26 cellular contexts compared by ENCODE assay signal in the genomic region with DNA sequence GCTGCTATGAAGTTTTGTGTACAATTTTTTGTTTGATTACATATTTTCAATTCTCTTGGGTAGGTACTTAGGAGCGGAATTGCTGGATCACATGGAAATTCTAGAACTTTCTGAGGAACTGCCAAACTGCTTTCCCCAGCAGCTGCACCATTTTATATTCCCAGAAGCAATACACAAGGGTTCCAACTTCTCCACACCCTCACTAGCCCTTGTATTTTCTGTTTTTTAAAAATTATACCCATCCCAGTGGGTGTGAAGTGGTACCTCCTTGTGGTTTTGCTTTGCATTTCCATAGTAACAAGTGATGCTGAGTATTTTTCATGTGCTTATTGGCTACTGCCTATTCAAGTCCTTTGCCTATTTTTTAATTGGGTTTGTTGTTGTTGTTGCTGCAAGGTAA. TPM values are rescaled to one million over a fixed set of nuclear protein-coding genes. Genes with fewer than 3 reads are reported as not detected.
DNase-seq lines count a peak whose midpoint lies in the region; ATAC-seq and TF ChIP-seq lines count a peak whose summit lies in the region.
"Had no signal": no experiment of that assay in that cellular context is flagged by ENCODE, and none has a peak within 500 bp of the region (broad histone marks: within the 10 kb centered on the region; RNA-seq: fewer than 3 reads in every experiment).

No MANE protein-coding gene starts in this region.

- POLR2A ChIA-PET in activated CD4-positive, alpha-beta T cell treated with anti-CD3 and anti-CD28 coated beads, Interleukin-2, amount 10 ng/mL, durations not matched to agents 7 days and 5 days (lab: Charles Lee) = no interaction called here

- H3K4me3 Mint-ChIP-seq in naive B cell = no peak overlapping the region
- H3K4me3 Mint-ChIP-seq in activated CD4-positive, alpha-beta T cell treated with anti-CD3 and anti-CD28 coated beads, Interleukin-2, amount 10 ng/mL, durations not matched to agents 7 days and 5 days = no peak overlapping the region
- H3K4me3 Mint-ChIP-seq: CD4-positive, CD25-positive, alpha-beta regulatory T cell; HFFc6; immature natural killer cell had no signal

- no peak for ATAC-seq in naive B cell (ENCODE audit: low read depth in 2 of 2)
- ATAC-seq: activated naive CD4-positive, alpha-beta T cell treated with anti-CD3 and anti-CD28 coated beads, Interleukin-2, amount 50 U/mL, for 72 hours; body of pancreas; right cardiac atrium had no signal

- in situ Hi-C loops in G401 (cut with HindIII; ENCODE audit: low sequenced_read_pairs) = no loop called here

- H3K9me3 Mint-ChIP-seq in naive B cell = peaks cover 4 to 26% (median 9%) of the 10 kb centered on the region in 7 donors
- H3K9me3 Mint-ChIP-seq in activated CD4-positive, alpha-beta T cell treated with anti-CD3 and anti-CD28 coated beads, Interleukin-2, amount 10 ng/mL, durations not matched to agents 7 days and 5 days = peaks cover 5% of the 10 kb centered on the region
- H3K9me3 Mint-ChIP-seq: immature natural killer cell had no signal

- H3K4me3 ChIP-seq in choroid plexus epithelial cell (ENCODE audit: low read depth, low read length) = no peak overlapping the region
- H3K4me3 ChIP-seq: body of pancreas, upper lobe of left lung had no signal

- H3K4me1 Mint-ChIP-seq in naive B cell = no peaks in the 10 kb centered on the region
- no peaks in the 10 kb centered on the region for H3K4me1 Mint-ChIP-seq in activated CD4-positive, alpha-beta T cell treated with anti-CD3 and anti-CD28 coated beads, Interleukin-2, amount 10 ng/mL, durations not matched to agents 7 days and 5 days
- H3K4me1 Mint-ChIP-seq: immature natural killer cell had no signal

- CTCF ChIA-PET in activated CD4-positive, alpha-beta T cell treated with anti-CD3 and anti-CD28 coated beads, Interleukin-2, amount 10 ng/mL, durations not matched to agents 7 days and 5 days (lab: Charles Lee) = no interaction called here

- DNase-seq in SIG-M5 treated with dmso at 0.1 percent for 504 hours (lab: John Stamatoyannopoulos, UW; ENCODE audit: unreplicated experiment) (peak; percentile 93), SIG-M5 (lab: John Stamatoyannopoulos, UW) (no peak), NCI-H526 treated with DMSO at 0.1 percent for 48 hours (lab: John Stamatoyannopoulos, UW) (peak; percentile 9), choroid plexus epithelial cell (ENCODE audit: low read depth) (peak; percentile 38), naive B cell (peak; percentile 2), GM03348 (ENCODE audit: low spot score) (no peak), G401 (ENCODE audit: low spot score) (no peak)
- DNase-seq in activated CD4-positive, alpha-beta T cell treated with anti-CD3 and anti-CD28 coated beads, Interleukin-2, amount 10 ng/mL, durations not matched to agents 7 days and 5 days = no peak
- DNase-seq: activated CD4-positive, CD25-positive, alpha-beta regulatory T cell; activated CD8-positive, alpha-beta memory T cell treated with anti-CD3 and anti-CD28 coated beads for 24 hours; body of pancreas; head of caudate nucleus; HFFc6; NCI-H187; NCI-H345; NK-92 treated with Interleukin-12 subunit alpha and Interleukin-12 subunit beta, amount 100 ng/mL, for 24 hours; occipital lobe; right cardiac atrium; upper lobe of left lung had no signal

- no peaks in the 10 kb centered on the region for H3K36me3 Mint-ChIP-seq in naive B cell
- no peaks in the 10 kb centered on the region for H3K36me3 Mint-ChIP-seq in activated CD4-positive, alpha-beta T cell treated with anti-CD3 and anti-CD28 coated beads, Interleukin-2, amount 10 ng/mL, durations not matched to agents 7 days and 5 days (ENCODE audit: low read depth)
- H3K36me3 Mint-ChIP-seq: CD4-positive, CD25-positive, alpha-beta regulatory T cell; immature natural killer cell had no signal

- no peak for TF ChIP-seq CTCF in choroid plexus epithelial cell (conservative IDR thresholded peaks at IDR 0.05; ENCODE audit: low read depth, low read length)

- H3K27me3 Mint-ChIP-seq in naive B cell = peaks cover 0 to 23% (median 15%) of the 10 kb centered on the region in 3 donors
- peaks cover 15% of the 10 kb centered on the region for H3K27me3 Mint-ChIP-seq in activated CD4-positive, alpha-beta T cell treated with anti-CD3 and anti-CD28 coated beads, Interleukin-2, amount 10 ng/mL, durations not matched to agents 7 days and 5 days

- H3K27ac Mint-ChIP-seq in naive B cell = no peak overlapping the region
- H3K27ac Mint-ChIP-seq in activated CD4-positive, alpha-beta T cell treated with anti-CD3 and anti-CD28 coated beads, Interleukin-2, amount 10 ng/mL, durations not matched to agents 7 days and 5 days = no peak overlapping the region
- H3K27ac Mint-ChIP-seq: activated naive CD4-positive, alpha-beta T cell treated with anti-CD3 and anti-CD28 coated beads, Interleukin-2, amount 50 U/mL, for 72 hours; CD4-positive, CD25-positive, alpha-beta regulatory T cell; HFFc6; immature natural killer cell had no signal

RNA-seq across cellular contexts. Expression of gene NACA2, which starts 20.9 kb away (rescaled TPM):
- polyA plus RNA-seq in naive B cell (ENCODE audit: low read depth in 6 of 6) = not detected
- under 1 TPM in 1 of 2 experiments, not detected in 1; 0.35 TPM for total RNA-seq in activated CD4-positive, alpha-beta T cell treated with anti-CD3 and anti-CD28 coated beads, Interleukin-2, amount 10 ng/mL, durations not matched to agents 7 days and 5 days
- 0.25 and 0.47 TPM in 2 replicates for total RNA-seq in G401 (2014; rRNA removed; shearing (Covaris generic))
- total RNA-seq: activated naive CD4-positive, alpha-beta T cell treated with anti-CD3 and anti-CD28 coated beads, Interleukin-2, amount 50 U/mL, for 72 hours; CD4-positive, CD25-positive, alpha-beta regulatory T cell; Daoy; dermis microvascular lymphatic vessel endothelial cell; epithelial cell of proximal tubule; HFFc6; lower leg skin; occipital lobe; right cardiac atrium; upper lobe of left lung had no signal
- polyA plus RNA-seq: CD4-positive, CD25-positive, alpha-beta regulatory T cell; immature natural killer cell; right cardiac atrium had no signal

Comparison
In these comparisons a context has a peak if more than half of its experiments do, and no peak if none do; other contexts are left out.
1. DNase-seq: peak in SIG-M5 treated with dmso at 0.1 percent for 504 hours (single experiment), NCI-H526 treated with DMSO at 0.1 percent for 48 hours (single experiment), choroid plexus epithelial cell (single experiment) and naive B cell (single experiment); none in SIG-M5 (single experiment), activated CD4-positive, alpha-beta T cell treated with anti-CD3 and anti-CD28 coated beads, Interleukin-2, amount 10 ng/mL, durations not matched to agents 7 days and 5 days (single experiment), GM03348 (single experiment) and G401 (single experiment).